Comparison of ENCODE assay signal across 8 cellular contexts in genomic region chrX:118117069-118117405, GRCh38. TPM values are rescaled to one million over a fixed set of nuclear protein-coding genes. Genes with fewer than 3 reads are reported as not detected.
A peak's percentile ranks its signal among the peaks of the same experiment; 100 is the strongest.
DNase-seq lines count a peak whose midpoint lies in the region; ATAC-seq and TF ChIP-seq lines count a peak whose summit lies in the region.

No MANE protein-coding gene starts in this region.

- no peaks in the 10 kb centered on the region for H3K36me3 Mint-ChIP-seq in central memory CD8-positive, alpha-beta T cell (ENCODE audit: insufficient read depth)

- peak overlapping the region; percentile 38 for H3K4me3 Mint-ChIP-seq in central memory CD8-positive, alpha-beta T cell

- H3K27ac Mint-ChIP-seq in central memory CD8-positive, alpha-beta T cell (ENCODE audit: low read depth), result no peak overlapping the region

- no peaks in the 10 kb centered on the region for H3K4me1 ChIP-seq in mucosa of descending colon (ENCODE audit: low read depth)

- H3K27ac ChIP-seq in C4-2B, result peak overlapping the region; percentile 69

- DNase-seq in central memory CD8-positive, alpha-beta T cell (ENCODE audit: low spot score in 2 of 2), result no peak
- DNase-seq in mucosa of descending colon (no peak), NCI-H146 (lab: John Stamatoyannopoulos, UW) (no peak), NAMALWA (ENCODE audit: low spot score) (no peak), DMS 273 (lab: John Stamatoyannopoulos, UW; ENCODE audit: unreplicated experiment) (no peak)

- H3K36me3 ChIP-seq in mucosa of descending colon (ENCODE audit: low read depth), result no peaks in the 10 kb centered on the region

- H3K27me3 Mint-ChIP-seq in central memory CD8-positive, alpha-beta T cell, result peaks cover 22% of the 10 kb centered on the region

- ATAC-seq in HG03432 (IDR thresholded peaks at IDR 0.05; ENCODE audit: unreplicated experiment) (peak; percentile 41), mucosa of descending colon (peak; percentile 57), HG03039 (IDR thresholded peaks at IDR 0.05; ENCODE audit: unreplicated experiment) (no peak)
- ATAC-seq in central memory CD8-positive, alpha-beta T cell (replicated peaks; ENCODE audit: extremely low read depth, poor library complexity, severe bottlenecking), result no peak

- no peak overlapping the region for H3K4me3 ChIP-seq in mucosa of descending colon

- no peak for TF ChIP-seq CTCF in C4-2B (conservative IDR thresholded peaks at IDR 0.05)
- no peak for TF ChIP-seq CTCF in mucosa of descending colon (IDR thresholded peaks at IDR 0.05)

- peaks cover 6% of the 10 kb centered on the region for H3K9me3 Mint-ChIP-seq in central memory CD8-positive, alpha-beta T cell

- H3K4me1 Mint-ChIP-seq in central memory CD8-positive, alpha-beta T cell, result peaks cover 7% of the 10 kb centered on the region

- H3K9me3 ChIP-seq in mucosa of descending colon, result no peaks in the 10 kb centered on the region

- intact Hi-C loops in mucosa of descending colon (cut with DNase I, micrococcal nuclease), result no loop called here

RNA-seq across cellular contexts. Expression of gene KLHL13, which starts 0.4 kb away (rescaled TPM):
- 1 to 10 TPM; 1.6 to 8.4 (median 5.1) TPM for total RNA-seq in mucosa of descending colon

Comparison
In these comparisons a context has a peak if more than half of its experiments do, and no peak if none do; other contexts are left out.
1. ATAC-seq: peak in HG03432 (single experiment) and mucosa of descending colon (single experiment); none in central memory CD8-positive, alpha-beta T cell (single experiment) and HG03039 (single experiment).